Comparison of ENCODE assay signal across 10 cellular contexts in the genomic region with DNA sequence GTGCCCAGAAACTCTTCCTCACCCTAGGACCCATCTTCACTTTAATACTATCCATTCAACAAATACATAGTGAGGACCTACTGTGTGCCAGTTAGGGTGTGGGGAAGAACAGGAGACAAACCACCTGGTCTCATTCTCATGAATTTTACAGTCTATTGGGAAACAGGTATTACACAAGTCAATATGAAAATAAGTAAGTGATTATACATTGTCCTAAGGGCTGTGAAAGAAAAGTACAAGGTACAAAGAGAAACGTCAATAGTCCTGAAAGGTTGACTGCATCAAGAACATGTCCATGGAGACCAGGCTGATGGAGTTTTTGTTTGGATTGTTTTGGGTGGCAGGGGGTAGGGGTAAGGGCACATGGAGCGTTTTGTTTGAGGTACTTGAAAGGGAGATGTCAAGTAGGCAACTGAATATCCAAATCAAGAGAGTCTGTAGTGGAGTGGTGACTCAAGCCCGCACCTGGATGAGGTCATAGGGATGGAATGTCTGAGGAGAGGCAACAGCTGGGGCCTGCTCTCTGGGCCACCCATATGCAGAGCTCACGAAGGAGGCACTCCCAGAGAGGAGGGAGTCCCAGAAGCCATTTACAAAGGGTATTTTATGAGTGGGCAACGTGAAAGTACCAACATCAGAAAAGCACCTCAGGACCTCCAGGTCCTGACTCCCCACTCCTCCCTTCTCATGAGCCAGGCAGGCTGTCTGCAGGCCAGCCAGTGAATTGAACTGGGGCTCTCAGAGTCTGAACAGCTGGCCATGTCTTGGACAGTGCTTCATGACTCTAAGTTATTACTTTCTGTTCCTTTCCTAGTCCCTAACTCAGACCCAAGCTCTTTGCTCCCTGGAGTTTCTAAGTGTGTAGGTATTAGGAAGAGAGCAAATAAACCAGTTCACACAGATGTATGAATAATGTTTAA.
DNase-seq lines count a peak whose midpoint lies in the region; ATAC-seq and TF ChIP-seq lines count a peak whose summit lies in the region.
"Had no signal": no experiment of that assay in that cellular context is flagged by ENCODE, and none has a peak within 500 bp of the region (broad histone marks: within the 10 kb centered on the region; RNA-seq: fewer than 3 reads in every experiment).

No MANE protein-coding gene starts in this region.

- no peaks in the 10 kb centered on the region for H3K36me3 ChIP-seq in adipocyte (ENCODE audit: control insufficient read depth, insufficient read depth, low read length, severe bottlenecking)
- H3K36me3 ChIP-seq in liver (ENCODE audit: control insufficient read depth in 4 of 4, insufficient read depth in 3 of 4, low read depth in 1 of 4, low read length in 3 of 4) = no peaks in the 10 kb centered on the region
- no peaks in the 10 kb centered on the region for H3K36me3 ChIP-seq in thymus (ENCODE audit: control insufficient read depth, insufficient read depth)

- H3K9me3 Mint-ChIP-seq in natural killer cell treated with Interleukin-12 subunit alpha and Interleukin-12 subunit beta and Interleukin-15 and Interleukin-18, amount 100 ng/mL, for 72 hours = no peaks in the 10 kb centered on the region
- H3K9me3 Mint-ChIP-seq in glutamatergic neuron (ENCODE audit: unreplicated experiment) = peaks cover 4% of the 10 kb centered on the region
- H3K9me3 Mint-ChIP-seq in activated T-helper 2 cell treated with anti-CD3 and anti-CD28 coated beads, Interferon-gamma antibody, Interleukin-2, Interleukin-4, amounts not matched to agents 10 μg/mL and 5 μg/mL and 100 μg/mL, durations not matched to agents 14 hours and 24 hours and 36 hours = no peaks in the 10 kb centered on the region
- H3K9me3 Mint-ChIP-seq: dendritic cell treated with granulocyte-macrophage colony-stimulating factor and Interleukin-4, amounts not matched to agents 40 ng/mL and 50 ng/mL, for 4 days had no signal

- intact Hi-C loops in sciatic nerve (cut with DNase I) = loop anchor here (10.0 kb wide), 1 partner anchor 116 kb away; no protein-coding TSS in a partner anchor
- intact Hi-C loops in activated T-helper 2 cell treated with anti-CD3 and anti-CD28 coated beads, Interferon-gamma antibody, Interleukin-2, Interleukin-4, amounts not matched to agents 10 μg/mL and 5 μg/mL and 100 μg/mL, durations not matched to agents 14 hours and 24 hours and 36 hours (cut with micrococcal nuclease) = no loop called here

- DNase-seq in HuH-7 (ENCODE audit: low spot score) (peak; percentile 46), adipocyte (ENCODE audit: low read depth) (no peak), sciatic nerve (ENCODE audit: low spot score) (no peak), glutamatergic neuron (no peak)
- DNase-seq in natural killer cell treated with Interleukin-12 subunit alpha and Interleukin-12 subunit beta and Interleukin-15 and Interleukin-18, amount 100 ng/mL, for 72 hours (ENCODE audit: low spot score) = no peak
- no peak for DNase-seq in activated T-helper 2 cell treated with anti-CD3 and anti-CD28 coated beads, Interferon-gamma antibody, Interleukin-2, Interleukin-4, amounts not matched to agents 10 μg/mL and 5 μg/mL and 100 μg/mL, durations not matched to agents 14 hours and 24 hours and 36 hours (ENCODE audit: low spot score)
- DNase-seq: NCI-H2227 treated with DMSO at 0.1 percent for 48 hours had no signal

- TF ChIP-seq RAD21 in liver (IDR thresholded peaks at IDR 0.05) = peak; percentile 21 to 60

- no peak for TF ChIP-seq CTCF in liver (IDR thresholded peaks at IDR 0.05; ENCODE audit: low read depth, low read length, missing input control)
- no peak for TF ChIP-seq CTCF in glutamatergic neuron (IDR thresholded peaks at IDR 0.05; ENCODE audit: partially characterized antibody, unreplicated experiment)

- H3K4me1 ChIP-seq in adipocyte (ENCODE audit: control insufficient read depth, insufficient read depth, low read length) = peaks cover 80% of the 10 kb centered on the region
- peaks cover 18 to 47% (median 37%) of the 10 kb centered on the region in 4 donors for H3K4me1 ChIP-seq in liver (ENCODE audit: control insufficient read depth in 4 of 4, insufficient read depth in 4 of 4, low read length in 3 of 4)
- H3K4me1 ChIP-seq in thymus (ENCODE audit: control insufficient read depth, insufficient read depth, low read length) = peaks cover 11% of the 10 kb centered on the region

- H3K4me1 Mint-ChIP-seq in natural killer cell treated with Interleukin-12 subunit alpha and Interleukin-12 subunit beta and Interleukin-15 and Interleukin-18, amount 100 ng/mL, for 72 hours (ENCODE audit: low read depth in 2 of 2) = peaks cover 0 to 8% of the 10 kb centered on the region in 2 donors
- H3K4me1 Mint-ChIP-seq in glutamatergic neuron (ENCODE audit: low read depth, unreplicated experiment) = peaks cover 16% of the 10 kb centered on the region
- peaks cover 4% of the 10 kb centered on the region for H3K4me1 Mint-ChIP-seq in activated T-helper 2 cell treated with anti-CD3 and anti-CD28 coated beads, Interferon-gamma antibody, Interleukin-2, Interleukin-4, amounts not matched to agents 10 μg/mL and 5 μg/mL and 100 μg/mL, durations not matched to agents 14 hours and 24 hours and 36 hours (ENCODE audit: low read depth)

- 41% methylated on average over 5 of the region's 5 CpGs for WGBS in liver
- 94% methylated on average over 5 of the region's 5 CpGs for WGBS in thymus

- no peak overlapping the region for H3K27ac Mint-ChIP-seq in natural killer cell treated with Interleukin-12 subunit alpha and Interleukin-12 subunit beta and Interleukin-15 and Interleukin-18, amount 100 ng/mL, for 72 hours
- no peak overlapping the region for H3K27ac Mint-ChIP-seq in glutamatergic neuron (ENCODE audit: unreplicated experiment)
- H3K27ac Mint-ChIP-seq in activated T-helper 2 cell treated with anti-CD3 and anti-CD28 coated beads, Interferon-gamma antibody, Interleukin-2, Interleukin-4, amounts not matched to agents 10 μg/mL and 5 μg/mL and 100 μg/mL, durations not matched to agents 14 hours and 24 hours and 36 hours = no peak overlapping the region
- H3K27ac Mint-ChIP-seq: dendritic cell treated with granulocyte-macrophage colony-stimulating factor and Interleukin-4, amounts not matched to agents 40 ng/mL and 50 ng/mL, for 4 days had no signal

- H3K9ac ChIP-seq in adipocyte (ENCODE audit: low read length) (peak overlapping the region; percentile 65), liver (ENCODE audit: low read depth in 1 of 2, low read length in 2 of 2) (peak overlapping the region in 1 of 2 donors; percentile 36)

- H3K36me3 Mint-ChIP-seq in natural killer cell treated with Interleukin-12 subunit alpha and Interleukin-12 subunit beta and Interleukin-15 and Interleukin-18, amount 100 ng/mL, for 72 hours = no peaks in the 10 kb centered on the region
- H3K36me3 Mint-ChIP-seq in glutamatergic neuron (ENCODE audit: unreplicated experiment) = no peaks in the 10 kb centered on the region
- H3K36me3 Mint-ChIP-seq in activated T-helper 2 cell treated with anti-CD3 and anti-CD28 coated beads, Interferon-gamma antibody, Interleukin-2, Interleukin-4, amounts not matched to agents 10 μg/mL and 5 μg/mL and 100 μg/mL, durations not matched to agents 14 hours and 24 hours and 36 hours (ENCODE audit: low read depth) = no peaks in the 10 kb centered on the region

- H3K27ac ChIP-seq in liver (ENCODE audit: low read depth in 1 of 2, low read length in 2 of 2) = peak overlapping the region; percentile 66 to 76
- H3K27ac ChIP-seq in thymus (ENCODE audit: low read depth) = peak overlapping the region; percentile 21

- no peak for ATAC-seq in sciatic nerve
- ATAC-seq in natural killer cell treated with Interleukin-12 subunit alpha and Interleukin-12 subunit beta and Interleukin-15 and Interleukin-18, amount 100 ng/mL, for 72 hours = no peak

- no peak overlapping the region for H3K4me3 Mint-ChIP-seq in natural killer cell treated with Interleukin-12 subunit alpha and Interleukin-12 subunit beta and Interleukin-15 and Interleukin-18, amount 100 ng/mL, for 72 hours
- H3K4me3 Mint-ChIP-seq in glutamatergic neuron (ENCODE audit: unreplicated experiment) = no peak overlapping the region
- no peak overlapping the region for H3K4me3 Mint-ChIP-seq in activated T-helper 2 cell treated with anti-CD3 and anti-CD28 coated beads, Interferon-gamma antibody, Interleukin-2, Interleukin-4, amounts not matched to agents 10 μg/mL and 5 μg/mL and 100 μg/mL, durations not matched to agents 14 hours and 24 hours and 36 hours (ENCODE audit: low read depth)
- H3K4me3 Mint-ChIP-seq: dendritic cell treated with granulocyte-macrophage colony-stimulating factor and Interleukin-4, amounts not matched to agents 40 ng/mL and 50 ng/mL, for 4 days had no signal

- H3K9me3 ChIP-seq in adipocyte (ENCODE audit: control insufficient read depth, low read length) = no peaks in the 10 kb centered on the region
- no peaks in the 10 kb centered on the region for H3K9me3 ChIP-seq in liver (ENCODE audit: control insufficient read depth in 4 of 4, low read length in 3 of 4)
- H3K9me3 ChIP-seq in thymus (ENCODE audit: control insufficient read depth) = no peaks in the 10 kb centered on the region

- no peaks in the 10 kb centered on the region for H3K27me3 Mint-ChIP-seq in natural killer cell treated with Interleukin-12 subunit alpha and Interleukin-12 subunit beta and Interleukin-15 and Interleukin-18, amount 100 ng/mL, for 72 hours
- peaks cover 2% of the 10 kb centered on the region for H3K27me3 Mint-ChIP-seq in glutamatergic neuron (ENCODE audit: unreplicated experiment)
- no peaks in the 10 kb centered on the region for H3K27me3 Mint-ChIP-seq in activated T-helper 2 cell treated with anti-CD3 and anti-CD28 coated beads, Interferon-gamma antibody, Interleukin-2, Interleukin-4, amounts not matched to agents 10 μg/mL and 5 μg/mL and 100 μg/mL, durations not matched to agents 14 hours and 24 hours and 36 hours (ENCODE audit: low read depth)

- no peaks in the 10 kb centered on the region for H3K27me3 ChIP-seq in adipocyte (replicated peaks; ENCODE audit: control insufficient read depth, insufficient read depth, low read length)
- no peaks in the 10 kb centered on the region for H3K27me3 ChIP-seq in liver (ENCODE audit: control insufficient read depth in 4 of 4, insufficient read depth in 4 of 4, low read length in 3 of 4)
- H3K27me3 ChIP-seq in thymus (ENCODE audit: control insufficient read depth, insufficient read depth) = no peaks in the 10 kb centered on the region

- H3K4me3 ChIP-seq in adipocyte (ENCODE audit: low read length) (no peak overlapping the region), liver (ENCODE audit: low read depth in 1 of 3, low read length in 3 of 3) (no peak overlapping the region), thymus (ENCODE audit: low read length) (no peak overlapping the region)

TF ChIP-seq in liver, 16 proteins besides CTCF, POLR2A, EP300 and RAD21 (continues in another document):
- TF ChIP-seq JUND (IDR thresholded peaks at IDR 0.05) (peak; percentile 75 to 90), HNF4G (IDR thresholded peaks at IDR 0.05) (peak; percentile 66), GABPA (IDR thresholded peaks at IDR 0.05 in 1 of 2, conservative IDR thresholded peaks at IDR 0.05 in 1 of 2) (no peak), HNF4A (conservative IDR thresholded peaks at IDR 0.05) (peak; percentile 81 to 87)
